ENCODE assay signal across 10 cellular contexts in genomic region chrX:51614353-51614752, GRCh38. TPM values are rescaled to one million over a fixed set of nuclear protein-coding genes. Genes with fewer than 3 reads are reported as not detected.
DNase-seq lines count a peak whose midpoint lies in the region; ATAC-seq and TF ChIP-seq lines count a peak whose summit lies in the region.
"Had no signal": no experiment of that assay in that cellular context is flagged by ENCODE, and none has a peak within 500 bp of the region (broad histone marks: within the 10 kb centered on the region; RNA-seq: fewer than 3 reads in every experiment).

No MANE protein-coding gene starts in this region.

- no peaks in the 10 kb centered on the region for H3K9me3 ChIP-seq in vagina

- intact Hi-C loops in vagina (cut with DNase I): loop anchor here (10.0 kb wide), 1 partner anchor 1140 kb away; the partner anchor contains the start of gene DGKK

- no peak overlapping the region for H3K27ac Mint-ChIP-seq in effector memory CD8-positive, alpha-beta T cell
- H3K27ac Mint-ChIP-seq in osteocyte (ENCODE audit: unreplicated experiment): no peak overlapping the region
- H3K27ac Mint-ChIP-seq in stimulated activated effector memory CD8-positive, alpha-beta T cell treated with anti-CD3 and anti-CD28 coated beads, Interleukin-12 subunit alpha, Interleukin-12 subunit beta, amount 100 ng/mL, for 72 hours: no peak overlapping the region
- H3K27ac Mint-ChIP-seq: T-cell had no signal

- H3K9me3 Mint-ChIP-seq in effector memory CD8-positive, alpha-beta T cell: no peaks in the 10 kb centered on the region
- H3K9me3 Mint-ChIP-seq in osteocyte (ENCODE audit: unreplicated experiment): peaks cover 4% of the 10 kb centered on the region
- no peaks in the 10 kb centered on the region for H3K9me3 Mint-ChIP-seq in stimulated activated effector memory CD8-positive, alpha-beta T cell treated with anti-CD3 and anti-CD28 coated beads, Interleukin-12 subunit alpha, Interleukin-12 subunit beta, amount 100 ng/mL, for 72 hours
- H3K9me3 Mint-ChIP-seq: T-cell had no signal

- H3K27me3 ChIP-seq in vagina: no peaks in the 10 kb centered on the region

- no peak overlapping the region for H3K4me3 Mint-ChIP-seq in effector memory CD8-positive, alpha-beta T cell
- no peak overlapping the region for H3K4me3 Mint-ChIP-seq in osteocyte (ENCODE audit: unreplicated experiment)
- H3K4me3 Mint-ChIP-seq in stimulated activated effector memory CD8-positive, alpha-beta T cell treated with anti-CD3 and anti-CD28 coated beads, Interleukin-12 subunit alpha, Interleukin-12 subunit beta, amount 100 ng/mL, for 72 hours: no peak overlapping the region
- H3K4me3 Mint-ChIP-seq: T-cell had no signal

- H3K4me3 ChIP-seq in vagina: no peak overlapping the region

- H3K27ac ChIP-seq in vagina: no peak overlapping the region

- no peak for TF ChIP-seq POLR2A in vagina (IDR thresholded peaks at IDR 0.05)

- peak; percentile 56 for TF ChIP-seq CTCF in osteocyte (IDR thresholded peaks at IDR 0.05)
- TF ChIP-seq CTCF in vagina (IDR thresholded peaks at IDR 0.05): no peak

- H3K4me1 Mint-ChIP-seq in effector memory CD8-positive, alpha-beta T cell (ENCODE audit: low read depth in 2 of 2): peaks cover 0 to 2% of the 10 kb centered on the region in 2 donors
- no peaks in the 10 kb centered on the region for H3K4me1 Mint-ChIP-seq in osteocyte (ENCODE audit: unreplicated experiment)
- H3K4me1 Mint-ChIP-seq in stimulated activated effector memory CD8-positive, alpha-beta T cell treated with anti-CD3 and anti-CD28 coated beads, Interleukin-12 subunit alpha, Interleukin-12 subunit beta, amount 100 ng/mL, for 72 hours: no peaks in the 10 kb centered on the region

- ATAC-seq in effector memory CD8-positive, alpha-beta T cell (replicated peaks): peak; percentile 46
- ATAC-seq in stimulated activated effector memory CD8-positive, alpha-beta T cell treated with anti-CD3 and anti-CD28 coated beads, Interleukin-12 subunit alpha, Interleukin-12 subunit beta, amount 100 ng/mL, for 72 hours: no peak

- no peaks in the 10 kb centered on the region for H3K36me3 ChIP-seq in vagina

- peaks cover 13 to 35% of the 10 kb centered on the region in 2 donors for H3K27me3 Mint-ChIP-seq in effector memory CD8-positive, alpha-beta T cell
- peaks cover 35% of the 10 kb centered on the region for H3K27me3 Mint-ChIP-seq in osteocyte (ENCODE audit: unreplicated experiment)

- no peaks in the 10 kb centered on the region for H3K36me3 Mint-ChIP-seq in effector memory CD8-positive, alpha-beta T cell (ENCODE audit: insufficient read depth)
- no peaks in the 10 kb centered on the region for H3K36me3 Mint-ChIP-seq in osteocyte (ENCODE audit: unreplicated experiment)
- H3K36me3 Mint-ChIP-seq in stimulated activated effector memory CD8-positive, alpha-beta T cell treated with anti-CD3 and anti-CD28 coated beads, Interleukin-12 subunit alpha, Interleukin-12 subunit beta, amount 100 ng/mL, for 72 hours: no peaks in the 10 kb centered on the region
- H3K36me3 Mint-ChIP-seq: T-cell had no signal

- peak; percentile 38 for DNase-seq in COLO829 (ENCODE audit: low spot score)
- peak; percentile 6 for DNase-seq in GM19240 (ENCODE audit: insufficient read length, low spot score)
- peak; percentile 33 for DNase-seq in NCI-H460 (ENCODE audit: extremely low read depth, low read depth)
- no peak for DNase-seq in effector memory CD8-positive, alpha-beta T cell
- no peak for DNase-seq in osteocyte (ENCODE audit: extremely low spot score, unreplicated experiment)
- no peak for DNase-seq in stimulated activated effector memory CD8-positive, alpha-beta T cell treated with anti-CD3 and anti-CD28 coated beads, Interleukin-12 subunit alpha, Interleukin-12 subunit beta, amount 100 ng/mL, for 72 hours (ENCODE audit: low spot score in 2 of 2)
- no peak for DNase-seq in activated CD4-positive, CD25-positive, alpha-beta regulatory T cell treated with anti-CD3 and anti-CD28 coated beads, Interleukin-2, amount 50 U/mL, for 72 hours
- no peak for DNase-seq in vagina (ENCODE audit: extremely low spot score in 2 of 2)

- H3K4me1 ChIP-seq in vagina: no peaks in the 10 kb centered on the region

RNA-seq across cellular contexts. Expression of gene CENPVL3, which starts 4.4 kb away (rescaled TPM):
- 0.05 TPM in 1 of 2 replicates, not detected in the other for total RNA-seq in NCI-H460 (2014; rRNA removed; shearing (Covaris generic))
- 0.27 TPM in 1 of 2 replicates, not detected in the other for polyA plus RNA-seq in NCI-H460 (2014; cell fraction: nucleus; rRNA removed)
- total RNA-seq in osteocyte (0.18 TPM in 1 of 2 replicates, not detected in the other), vagina (not detected)
- total RNA-seq: mononuclear cell, T-cell had no signal

Comparison
In these comparisons a context has a peak if more than half of its experiments do, and no peak if none do; other contexts are left out.
1. DNase-seq: peak in COLO829 (single experiment), GM19240 (single experiment) and NCI-H460 (single experiment); none in effector memory CD8-positive, alpha-beta T cell (0 of 3), osteocyte (single experiment), stimulated activated effector memory CD8-positive, alpha-beta T cell treated with anti-CD3 and anti-CD28 coated beads, Interleukin-12 subunit alpha, Interleukin-12 subunit beta, amount 100 ng/mL, for 72 hours (0 of 2), activated CD4-positive, CD25-positive, alpha-beta regulatory T cell treated with anti-CD3 and anti-CD28 coated beads, Interleukin-2, amount 50 U/mL, for 72 hours (single experiment) and vagina (0 of 2).